22 cellular contexts compared by ENCODE assay signal in genomic region chr16:73095142-73095791, GRCh38. TPM values are rescaled to one million over a fixed set of nuclear protein-coding genes. Genes with fewer than 3 reads are reported as not detected.
DNase-seq lines count a peak whose midpoint lies in the region; FAIRE-seq and TF ChIP-seq lines count a peak whose summit lies in the region.
"Had no signal": no experiment of that assay in that cellular context is flagged by ENCODE, and none has a peak within 500 bp of the region (broad histone marks: within the 10 kb centered on the region; RNA-seq: fewer than 3 reads in every experiment).

No MANE protein-coding gene starts in this region.

- H3K36me3 ChIP-seq in bronchial epithelial cell (ENCODE audit: control insufficient read depth, insufficient read depth, low read length), result no peaks in the 10 kb centered on the region
- no peaks in the 10 kb centered on the region for H3K36me3 ChIP-seq in neural progenitor cell
- H3K36me3 ChIP-seq in spleen, result no peaks in the 10 kb centered on the region
- H3K36me3 ChIP-seq: lower lobe of right lung had no signal

- peaks cover 5% of the 10 kb centered on the region for H3K9me3 Mint-ChIP-seq in neural progenitor cell
- H3K9me3 Mint-ChIP-seq: activated naive CD8-positive, alpha-beta T cell treated with anti-CD3 and anti-CD28 coated beads, Interleukin-2, amount 10 ng/mL, durations not matched to agents 7 days and 5 days; activated T-helper 17 cell treated with anti-CD3 and anti-CD28 coated beads, Interleukin-2, amount 50 U/mL, for 72 hours; IgD-negative memory B cell; stimulated activated naive CD8-positive, alpha-beta T cell treated with anti-CD3 and anti-CD28 coated beads, Interleukin-15, amount 100 ng/mL, for 72 hours; WTC11 had no signal

- H3F3A ChIP-seq in neural progenitor cell (ENCODE audit: low read depth), result no peaks in the 10 kb centered on the region

- peak overlapping the region; percentile 31 for H2AFZ ChIP-seq in neural progenitor cell (replicated peaks)

- no peak overlapping the region for H3K27ac ChIP-seq in neural progenitor cell
- H3K27ac ChIP-seq in spleen, result no peak overlapping the region
- H3K27ac ChIP-seq: 22Rv1, lower lobe of right lung had no signal

- no peak overlapping the region for H3K4me2 ChIP-seq in neural progenitor cell

- WGBS in spleen, 5 donors, result 92 to 95% (median 93%) methylated on average over 6 of the region's 6 CpGs

- no peak for FAIRE-seq in bronchial epithelial cell (lab: Jason Lieb, UNC)
- FAIRE-seq: keratinocyte, RCC 7860 had no signal

- peaks cover 6% of the 10 kb centered on the region for H3K27me3 Mint-ChIP-seq in neural progenitor cell (ENCODE audit: insufficient read depth, low read depth)
- H3K27me3 Mint-ChIP-seq: activated T-helper 17 cell treated with anti-CD3 and anti-CD28 coated beads, Interleukin-2, amount 50 U/mL, for 72 hours; brain; IgD-negative memory B cell; stimulated activated naive CD8-positive, alpha-beta T cell treated with anti-CD3 and anti-CD28 coated beads, Interleukin-15, amount 100 ng/mL, for 72 hours had no signal

- no peaks in the 10 kb centered on the region for H3K4me1 ChIP-seq in neural progenitor cell
- H3K4me1 ChIP-seq in spleen, result no peaks in the 10 kb centered on the region
- H3K4me1 ChIP-seq: lower lobe of right lung had no signal

- H3K9ac ChIP-seq in neural progenitor cell, result no peak overlapping the region

- no peak for TF ChIP-seq POLR2A in spleen (IDR thresholded peaks at IDR 0.05)

- H3K79me2 ChIP-seq in neural progenitor cell (ENCODE audit: low read depth), result no peaks in the 10 kb centered on the region

- peaks cover 24% of the 10 kb centered on the region for H3K4me1 Mint-ChIP-seq in neural progenitor cell
- H3K4me1 Mint-ChIP-seq: activated naive CD8-positive, alpha-beta T cell treated with anti-CD3 and anti-CD28 coated beads, Interleukin-2, amount 10 ng/mL, durations not matched to agents 7 days and 5 days; activated T-helper 17 cell treated with anti-CD3 and anti-CD28 coated beads, Interleukin-2, amount 50 U/mL, for 72 hours; IgD-negative memory B cell; stimulated activated naive CD8-positive, alpha-beta T cell treated with anti-CD3 and anti-CD28 coated beads, Interleukin-15, amount 100 ng/mL, for 72 hours; WTC11 had no signal

- no peak overlapping the region for H3K27ac Mint-ChIP-seq in neural progenitor cell
- H3K27ac Mint-ChIP-seq: activated naive CD8-positive, alpha-beta T cell treated with anti-CD3 and anti-CD28 coated beads, Interleukin-2, amount 10 ng/mL, durations not matched to agents 7 days and 5 days; activated T-helper 17 cell treated with anti-CD3 and anti-CD28 coated beads, Interleukin-2, amount 50 U/mL, for 72 hours; IgD-negative memory B cell; stimulated activated naive CD8-positive, alpha-beta T cell treated with anti-CD3 and anti-CD28 coated beads, Interleukin-15, amount 100 ng/mL, for 72 hours; WTC11 had no signal

- intact Hi-C loops in spleen (cut with DNase I; ENCODE audit: low total_unique reads) (no loop called here), posterior cingulate gyrus (cut with DNase I) (no loop called here)

- H3K4me3 Mint-ChIP-seq in neural progenitor cell, result no peak overlapping the region
- H3K4me3 Mint-ChIP-seq: activated naive CD8-positive, alpha-beta T cell treated with anti-CD3 and anti-CD28 coated beads, Interleukin-2, amount 10 ng/mL, durations not matched to agents 7 days and 5 days; activated T-helper 17 cell treated with anti-CD3 and anti-CD28 coated beads, Interleukin-2, amount 50 U/mL, for 72 hours; brain; IgD-negative memory B cell; stimulated activated naive CD8-positive, alpha-beta T cell treated with anti-CD3 and anti-CD28 coated beads, Interleukin-15, amount 100 ng/mL, for 72 hours; WTC11 had no signal

- no peaks in the 10 kb centered on the region for H3K36me3 Mint-ChIP-seq in neural progenitor cell
- H3K36me3 Mint-ChIP-seq: activated naive CD8-positive, alpha-beta T cell treated with anti-CD3 and anti-CD28 coated beads, Interleukin-2, amount 10 ng/mL, durations not matched to agents 7 days and 5 days; IgD-negative memory B cell; WTC11 had no signal

- TF ChIP-seq CTCF in bronchial epithelial cell (IDR thresholded peaks at IDR 0.05; ENCODE audit: insufficient read depth, low read length, severe bottlenecking) (no peak), neural progenitor cell (IDR thresholded peaks at IDR 0.05) (no peak), spleen (IDR thresholded peaks at IDR 0.05 in 8 of 11, conservative IDR thresholded peaks at IDR 0.05 in 3 of 11) (no peak)

- DNase-seq in DMS 273 (lab: John Stamatoyannopoulos, UW; ENCODE audit: unreplicated experiment) (peak; percentile 23), DMS 273 treated with DMSO at 0.1 percent for 48 hours (lab: John Stamatoyannopoulos, UW) (no peak), NCI-H1417 treated with DMSO at 0.1 percent for 48 hours (lab: John Stamatoyannopoulos, UW) (peak; percentile 31), bronchial epithelial cell (ENCODE audit: low read depth) (peak; percentile 27), neural progenitor cell (ENCODE audit: low spot score) (no peak), spleen (no peak), posterior cingulate gyrus (no peak), anterior cingulate cortex (lab: John Stamatoyannopoulos, UW) (no peak)
- DNase-seq: activated naive CD8-positive, alpha-beta T cell treated with anti-CD3 and anti-CD28 coated beads, Interleukin-2, amount 10 ng/mL, durations not matched to agents 7 days and 5 days; AML-193; GOT3; lower lobe of right lung; NCI-H1694 treated with DMSO at 0.1 percent for 48 hours; stimulated activated naive CD8-positive, alpha-beta T cell treated with anti-CD3 and anti-CD28 coated beads, Interleukin-15, amount 100 ng/mL, for 72 hours; trophoblast cell had no signal

- H4K20me1 ChIP-seq in neural progenitor cell (ENCODE audit: low read depth), result no peaks in the 10 kb centered on the region

- H3K27me3 ChIP-seq in bronchial epithelial cell (ENCODE audit: control insufficient read depth, insufficient read depth, low read length) (no peaks in the 10 kb centered on the region), neural progenitor cell (no peaks in the 10 kb centered on the region), spleen (replicated peaks in 1 of 7) (no peaks in the 10 kb centered on the region)

- no peak overlapping the region for H3K4me3 ChIP-seq in bronchial epithelial cell (ENCODE audit: low read depth, low read length)
- H3K4me3 ChIP-seq in neural progenitor cell, result no peak overlapping the region
- H3K4me3 ChIP-seq in spleen, result no peak overlapping the region
- H3K4me3 ChIP-seq: lower lobe of right lung had no signal

- H3K9me3 ChIP-seq in neural progenitor cell (ENCODE audit: low read depth) (no peaks in the 10 kb centered on the region), spleen (no peaks in the 10 kb centered on the region)
- H3K9me3 ChIP-seq: lower lobe of right lung had no signal

RNA-seq across cellular contexts. Expression of gene ZFHX3, which starts 47.3 kb away (rescaled TPM):
- total RNA-seq in bronchial epithelial cell (3.1 and 3.9 TPM in 2 replicates), neural progenitor cell (ENCODE audit: low replicate concordance) (1.5 and 2.4 TPM in 2 replicates), spleen (10 to 100 TPM in 6 of 7 donors, 1 to 10 TPM in 1; 9.1 to 18.5 (median 12.5) TPM)
- 1 to 10 TPM in 1 of 3 donors, under 1 TPM in 2; 0.47 to 1.5 (median 0.52) TPM for polyA plus RNA-seq in spleen

Comparison
In these comparisons a context has a peak if more than half of its experiments do, and no peak if none do; other contexts are left out.
1. DNase-seq: peak in DMS 273 (single experiment), NCI-H1417 treated with DMSO at 0.1 percent for 48 hours (single experiment) and bronchial epithelial cell (single experiment); none in DMS 273 treated with DMSO at 0.1 percent for 48 hours (single experiment), neural progenitor cell (single experiment), spleen (single experiment), posterior cingulate gyrus (0 of 10) and anterior cingulate cortex (0 of 58).